8 cellular contexts compared by ENCODE assay signal in the genomic region with DNA sequence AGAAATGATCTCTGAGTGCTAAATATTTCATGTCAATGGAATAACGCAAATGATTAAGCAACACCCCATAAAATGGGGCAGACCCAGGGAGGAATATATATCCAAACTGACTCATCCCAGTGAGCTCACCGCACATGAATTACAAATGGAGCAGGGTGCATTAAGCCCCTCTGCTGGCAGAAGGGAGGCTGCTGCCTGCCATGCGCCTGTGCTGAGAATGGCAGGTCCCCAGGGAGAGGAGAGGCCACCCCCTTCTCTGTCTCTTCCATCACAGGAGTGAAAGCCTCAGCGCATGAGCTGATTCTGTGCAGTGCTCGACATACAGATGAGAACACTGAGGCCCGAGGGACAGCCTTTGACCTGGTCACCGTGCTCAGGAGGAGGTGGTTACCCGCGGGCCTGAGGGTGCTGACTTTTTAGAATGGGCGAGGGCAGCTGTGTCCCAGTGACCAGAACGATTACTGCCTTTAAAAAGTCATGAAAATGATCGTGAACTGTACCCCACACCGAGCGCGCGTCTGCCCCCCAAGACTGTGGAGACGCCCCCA. TPM values are rescaled to one million over a fixed set of nuclear protein-coding genes. Genes with fewer than 3 reads are reported as not detected.
DNase-seq lines count a peak whose midpoint lies in the region; ATAC-seq and TF ChIP-seq lines count a peak whose summit lies in the region.
"Not testable (repeated sequence)": the region's sequence is repeated elsewhere in the genome, so short reads cannot be mapped to it uniquely, and the experiment has no call there.

No MANE protein-coding gene starts in this region.

- not testable (repeated sequence) for ATAC-seq in gastroesophageal sphincter

- 0 to 6% methylated on average over 3 to 4 of the region's 17 CpGs for WGBS in gastroesophageal sphincter (ENCODE audit: low coverage in 1 of 2), 2 donors

- not testable (repeated sequence) for TF ChIP-seq POLR2A in gastroesophageal sphincter (IDR thresholded peaks at IDR 0.05)

- H3K36me3 Mint-ChIP-seq in brain, result not testable (repeated sequence)

- H3K36me3 ChIP-seq in WERI-Rb-1; gastroesophageal sphincter; mucosa of stomach (ENCODE audit: control insufficient read depth, insufficient read depth, low read length): not testable (repeated sequence)

- TF ChIP-seq EP300 in gastroesophageal sphincter (IDR thresholded peaks at IDR 0.05), result not testable (repeated sequence)

- H3K4me3 ChIP-seq in AG04450 (ENCODE audit: low read depth, low read length) (peak overlapping the region; percentile 74), WERI-Rb-1 (ENCODE audit: low read depth, low read length) (peak overlapping the region; percentile 84), gastroesophageal sphincter (peak overlapping the region; percentile 44 to 65), mucosa of stomach (ENCODE audit: low read length) (peak overlapping the region; percentile 56)

- H3K27ac ChIP-seq in AG04450 (ENCODE audit: low read depth, low read length) (peak overlapping the region; percentile 77), WERI-Rb-1 (peak overlapping the region; percentile 69; the same call in 1 of the 2 replicates), gastroesophageal sphincter (peak overlapping the region in 3 of 4 donors; percentile 89 to 94 (median 90))

- not testable (repeated sequence) for H3K9me3 ChIP-seq in AG04450 (ENCODE audit: control insufficient read depth, insufficient read depth, low read length); WERI-Rb-1 (ENCODE audit: severe bottlenecking); gastroesophageal sphincter; mucosa of stomach (ENCODE audit: control insufficient read depth, low read length)

- TF ChIP-seq CTCF in AG04450 (IDR thresholded peaks at IDR 0.05; ENCODE audit: low read depth, low read length); WERI-Rb-1 (IDR thresholded peaks at IDR 0.05; ENCODE audit: low read depth, low read length); brain (conservative IDR thresholded peaks at IDR 0.05); gastroesophageal sphincter (IDR thresholded peaks at IDR 0.05): not testable (repeated sequence)

- peak overlapping the region; percentile 39 for H3K9ac ChIP-seq in mucosa of stomach (ENCODE audit: low read length)

- CTCF ChIA-PET in AG04450 (lab: Charles Lee), result interaction anchor here (0.6 kb wide), 1 partner anchor 10 kb away, joined by 8 read pairs; no protein-coding TSS in a partner anchor

- DNase-seq in AG04450 (ENCODE audit: low read depth, low spot score) (peak; percentile 38), HCEC 1CT (peak; percentile 65), NCI-H2171 treated with DMSO at 0.1 percent for 48 hours (lab: John Stamatoyannopoulos, UW) (peak; percentile 73), WERI-Rb-1 (peak; percentile 25)
- DNase-seq in stimulated activated CD4-positive, alpha-beta T cell treated with anti-CD3 and anti-CD28 coated beads, Interleukin-2, amount 100 ng/mL, for 24 hours, result peak; percentile 29 to 34

- H3K27me3 Mint-ChIP-seq in brain, result not testable (repeated sequence)

- POLR2A ChIA-PET in AG04450 (lab: Yijun Ruan, JAX), result not testable (repeated sequence)

- peaks cover 35% of the 10 kb centered on the region for H3K4me1 Mint-ChIP-seq in brain

- H3K9me3 Mint-ChIP-seq in brain, result not testable (repeated sequence)

- H3K4me3 Mint-ChIP-seq in brain, result peak overlapping the region; percentile 94 to 96 (median 94)

- peak overlapping the region; percentile 94 to 98 (median 96) for H3K27ac Mint-ChIP-seq in brain

- H3K27me3 ChIP-seq in AG04450 (ENCODE audit: control insufficient read depth, insufficient read depth, low read length); WERI-Rb-1 (ENCODE audit: insufficient read depth, low read depth, severe bottlenecking); gastroesophageal sphincter; mucosa of stomach (ENCODE audit: control insufficient read depth, insufficient read depth, low read length): not testable (repeated sequence)

- peaks cover 0 to 19% (median 0%) of the 10 kb centered on the region in 3 donors for H3K4me1 ChIP-seq in gastroesophageal sphincter
- not testable (repeated sequence) for H3K4me1 ChIP-seq in mucosa of stomach (ENCODE audit: control insufficient read depth, insufficient read depth, low read length)

RNA-seq across cellular contexts. Expression of a gene that starts 29.1 kb away (rescaled TPM):
- 0.29 TPM in 1 of 2 replicates, not detected in the other for polyA plus RNA-seq in AG04450 (2011; rRNA removed)
- polyA minus RNA-seq in AG04450 (2011; rRNA and poly(A)+ RNA removed), result not detected in 2 replicates
- not detected for polyA plus RNA-seq in brain (ENCODE audit: insufficient read depth, low read depth, low replicate concordance)
- not detected for total RNA-seq in gastroesophageal sphincter
